ENCODE assay signal across 26 cellular contexts in genomic region chr22:31620756-31621480, GRCh38.
DNase-seq lines count a peak whose midpoint lies in the region; ATAC-seq and TF ChIP-seq lines count a peak whose summit lies in the region.
"Had no signal": no experiment of that assay in that cellular context is flagged by ENCODE, and none has a peak within 500 bp of the region (broad histone marks: within the 10 kb centered on the region; RNA-seq: fewer than 3 reads in every experiment).

No MANE protein-coding gene starts in this region.

- CTCF ChIA-PET in activated naive CD4-positive, alpha-beta T cell treated with anti-CD3 and anti-CD28 coated beads, Interleukin-2, amount 10 ng/mL, durations not matched to agents 7 days and 5 days (lab: Charles Lee) = interaction anchor here (0.7 to 3.3 kb wide), 3 partner anchors 12 to 59 kb away, joined by 3 to 13 read pairs (median 3); no protein-coding TSS in a partner anchor
- CTCF ChIA-PET in RWPE1 (lab: Yijun Ruan, JAX) = interaction anchor here (1.2 kb wide), 1 partner anchor 13 kb away, joined by 3 read pairs; no protein-coding TSS in a partner anchor

- H3K27me3 Mint-ChIP-seq in activated naive CD4-positive, alpha-beta T cell treated with anti-CD3 and anti-CD28 coated beads, Interleukin-2, amount 10 ng/mL, durations not matched to agents 7 days and 5 days = no peaks in the 10 kb centered on the region
- H3K27me3 Mint-ChIP-seq in dendritic cell treated with granulocyte-macrophage colony-stimulating factor and Interleukin-4, amounts not matched to agents 40 ng/mL and 50 ng/mL, for 4 days = no peaks in the 10 kb centered on the region
- no peaks in the 10 kb centered on the region for H3K27me3 Mint-ChIP-seq in stimulated activated naive B cell treated with anti-CD40 and anti-IgM and Interleukin-4, amounts not matched to agents 10 μg/mL and 1 μg/mL and 100 μg/mL, for 72 hours

- H3K4me1 Mint-ChIP-seq in activated naive CD4-positive, alpha-beta T cell treated with anti-CD3 and anti-CD28 coated beads, Interleukin-2, amount 10 ng/mL, durations not matched to agents 7 days and 5 days = peaks cover 5% of the 10 kb centered on the region
- peaks cover 38% of the 10 kb centered on the region for H3K4me1 Mint-ChIP-seq in dendritic cell treated with granulocyte-macrophage colony-stimulating factor and Interleukin-4, amounts not matched to agents 40 ng/mL and 50 ng/mL, for 4 days (ENCODE audit: low read depth)
- H3K4me1 Mint-ChIP-seq in stimulated activated naive B cell treated with anti-CD40 and anti-IgM and Interleukin-4, amounts not matched to agents 10 μg/mL and 1 μg/mL and 100 μg/mL, for 72 hours = peaks cover 31 to 48% of the 10 kb centered on the region in 2 donors

- POLR2A ChIA-PET in RWPE1 (lab: Yijun Ruan, JAX; ENCODE audit: low non-redundant PET) = no interaction called here

- H3K27ac Mint-ChIP-seq in activated naive CD4-positive, alpha-beta T cell treated with anti-CD3 and anti-CD28 coated beads, Interleukin-2, amount 10 ng/mL, durations not matched to agents 7 days and 5 days = peak overlapping the region; percentile 11
- peak overlapping the region; percentile 24 for H3K27ac Mint-ChIP-seq in dendritic cell treated with granulocyte-macrophage colony-stimulating factor and Interleukin-4, amounts not matched to agents 40 ng/mL and 50 ng/mL, for 4 days
- H3K27ac Mint-ChIP-seq in stimulated activated naive B cell treated with anti-CD40 and anti-IgM and Interleukin-4, amounts not matched to agents 10 μg/mL and 1 μg/mL and 100 μg/mL, for 72 hours = peak overlapping the region; percentile 75
- H3K27ac Mint-ChIP-seq: activated naive CD4-positive, alpha-beta T cell treated with anti-CD3 and anti-CD28 coated beads for 36 hours; WTC11 had no signal

- TF ChIP-seq CTCF in RWPE1 (conservative IDR thresholded peaks at IDR 0.05; ENCODE audit: low read depth) (no peak), GM10266 (IDR thresholded peaks at IDR 0.05; ENCODE audit: control insufficient read depth, insufficient read depth, low read depth, missing control alignments) (no peak)

- peaks cover 24% of the 10 kb centered on the region for H3K36me3 Mint-ChIP-seq in activated naive CD4-positive, alpha-beta T cell treated with anti-CD3 and anti-CD28 coated beads, Interleukin-2, amount 10 ng/mL, durations not matched to agents 7 days and 5 days
- H3K36me3 Mint-ChIP-seq in dendritic cell treated with granulocyte-macrophage colony-stimulating factor and Interleukin-4, amounts not matched to agents 40 ng/mL and 50 ng/mL, for 4 days (ENCODE audit: low read depth) = peaks cover 99% of the 10 kb centered on the region
- peaks cover 44 to 64% of the 10 kb centered on the region in 2 donors for H3K36me3 Mint-ChIP-seq in stimulated activated naive B cell treated with anti-CD40 and anti-IgM and Interleukin-4, amounts not matched to agents 10 μg/mL and 1 μg/mL and 100 μg/mL, for 72 hours

- intact Hi-C loops in dendritic cell treated with granulocyte-macrophage colony-stimulating factor and Interleukin-4, amounts not matched to agents 40 ng/mL and 50 ng/mL, for 4 days (cut with micrococcal nuclease) = no loop called here

- ATAC-seq in stimulated activated naive B cell treated with anti-CD40 and anti-IgM and Interleukin-4, amounts not matched to agents 10 μg/mL and 1 μg/mL and 100 μg/mL, for 72 hours (replicated peaks) = no peak
- no peak for ATAC-seq in HG02840 (IDR thresholded peaks at IDR 0.05; ENCODE audit: low FRiP score, unreplicated experiment)
- ATAC-seq: HCT116, left cardiac atrium, pancreas, PC-3, WTC11 had no signal

- no peak overlapping the region for H3K4me3 Mint-ChIP-seq in activated naive CD4-positive, alpha-beta T cell treated with anti-CD3 and anti-CD28 coated beads, Interleukin-2, amount 10 ng/mL, durations not matched to agents 7 days and 5 days
- H3K4me3 Mint-ChIP-seq in dendritic cell treated with granulocyte-macrophage colony-stimulating factor and Interleukin-4, amounts not matched to agents 40 ng/mL and 50 ng/mL, for 4 days = no peak overlapping the region
- no peak overlapping the region for H3K4me3 Mint-ChIP-seq in stimulated activated naive B cell treated with anti-CD40 and anti-IgM and Interleukin-4, amounts not matched to agents 10 μg/mL and 1 μg/mL and 100 μg/mL, for 72 hours
- H3K4me3 Mint-ChIP-seq: activated naive CD4-positive, alpha-beta T cell treated with anti-CD3 and anti-CD28 coated beads for 36 hours; WTC11 had no signal

- peak overlapping the region; percentile 59 for H3K27ac ChIP-seq in RWPE1
- H3K27ac ChIP-seq: ascending aorta, hepatocyte, pancreas, tibial artery had no signal

- H3K9me3 Mint-ChIP-seq in activated naive CD4-positive, alpha-beta T cell treated with anti-CD3 and anti-CD28 coated beads, Interleukin-2, amount 10 ng/mL, durations not matched to agents 7 days and 5 days = no peaks in the 10 kb centered on the region
- no peaks in the 10 kb centered on the region for H3K9me3 Mint-ChIP-seq in dendritic cell treated with granulocyte-macrophage colony-stimulating factor and Interleukin-4, amounts not matched to agents 40 ng/mL and 50 ng/mL, for 4 days
- H3K9me3 Mint-ChIP-seq in stimulated activated naive B cell treated with anti-CD40 and anti-IgM and Interleukin-4, amounts not matched to agents 10 μg/mL and 1 μg/mL and 100 μg/mL, for 72 hours = no peaks in the 10 kb centered on the region
- H3K9me3 Mint-ChIP-seq: activated naive CD4-positive, alpha-beta T cell treated with anti-CD3 and anti-CD28 coated beads for 36 hours; WTC11 had no signal

- DNase-seq in activated naive CD4-positive, alpha-beta T cell treated with anti-CD3 and anti-CD28 coated beads, Interleukin-2, amount 10 ng/mL, durations not matched to agents 7 days and 5 days = no peak
- DNase-seq in activated naive CD4-positive, alpha-beta T cell (lab: John Stamatoyannopoulos, UW) = no peak
- DNase-seq in RWPE1 (ENCODE audit: low spot score) (no peak), GM10266 (ENCODE audit: extremely low spot score) (no peak)
- no peak for DNase-seq in stimulated activated naive B cell treated with anti-CD40 and anti-IgM and Interleukin-4, amounts not matched to agents 10 μg/mL and 1 μg/mL and 100 μg/mL, for 72 hours
- DNase-seq: activated naive CD4-positive, alpha-beta T cell treated with anti-CD3 and anti-CD28 coated beads for 36 hours; COR-L47; effector CD4-positive, alpha-beta T cell; IMR-90; left cardiac atrium; mammary epithelial cell; NCI-H1436 treated with DMSO at 0.1 percent for 48 hours; NCI-H226; NCI-H526 treated with DMSO at 0.1 percent for 48 hours; NK-92 treated with Interleukin-12 subunit alpha and Interleukin-12 subunit beta, amount 100 ng/mL, for 24 hours; PC-3; SK-N-SH; stimulated activated naive CD4-positive, alpha-beta T cell treated with Interleukin-2 at 50 U/mL for 16 hours; tibial artery had no signal

Comparison
In these comparisons a context has a peak if more than half of its experiments do, and no peak if none do; other contexts are left out.
1. H3K27ac Mint-ChIP-seq: peak in every context shown above with its lines; median percentile 75 in stimulated activated naive B cell treated with anti-CD40 and anti-IgM and Interleukin-4, amounts not matched to agents 10 μg/mL and 1 μg/mL and 100 μg/mL, for 72 hours; 24 in dendritic cell treated with granulocyte-macrophage colony-stimulating factor and Interleukin-4, amounts not matched to agents 40 ng/mL and 50 ng/mL, for 4 days; 11 in activated naive CD4-positive, alpha-beta T cell treated with anti-CD3 and anti-CD28 coated beads, Interleukin-2, amount 10 ng/mL, durations not matched to agents 7 days and 5 days.